1 cellular context compared by ENCODE assay signal in genomic region chr3:157081681-157082210, GRCh38.
TF ChIP-seq lines count a peak whose summit lies in the region.

No MANE protein-coding gene starts in this region.

TF ChIP-seq in K562, 482 proteins besides CTCF, POLR2A, EP300 and RAD21 (continued from another document and continues in another):
- TF ChIP-seq ZNF395 (CRISPR knock-in tag; IDR thresholded peaks at IDR 0.05) (peak; percentile 52; the same call in 1 of the 2 replicates), U2AF2 (optimal IDR thresholded peaks at IDR 0.05; ENCODE audit: low read depth, low read length) (no peak), ELF2 (CRISPR knock-in tag; IDR thresholded peaks at IDR 0.05) (no peak), SMAD4 (CRISPR knock-in tag; conservative IDR thresholded peaks at IDR 0.05) (peak; percentile 70; the same call in 1 of the 2 replicates), MAX (CRISPR knock-in tag; IDR thresholded peaks at IDR 0.05) (no peak), MECOM (CRISPR knock-in tag; IDR thresholded peaks at IDR 0.05) (no peak), TCF7L2 (IDR thresholded peaks at IDR 0.05; ENCODE audit: low read depth, low read length) (no peak), MLLT1 (IDR thresholded peaks at IDR 0.05) (no peak), CBX1 (IDR thresholded peaks at IDR 0.05; ENCODE audit: low read depth) (no peak), KAT2B (IDR thresholded peaks at IDR 0.05; ENCODE audit: low read depth, low read length) (no peak), ZNF431 (CRISPR knock-in tag; IDR thresholded peaks at IDR 0.05) (no peak), ZFP30 (CRISPR knock-in tag; IDR thresholded peaks at IDR 0.05; ENCODE audit: borderline replicate concordance) (no peak), FOXP1 (CRISPR knock-in tag; IDR thresholded peaks at IDR 0.05) (no peak), E4F1 (CRISPR knock-in tag; IDR thresholded peaks at IDR 0.05; ENCODE audit: borderline replicate concordance) (no peak), SRSF1 (IDR thresholded peaks at IDR 0.05; ENCODE audit: low read depth, low read length) (no peak), PRPF4 (IDR thresholded peaks at IDR 0.05; ENCODE audit: insufficient read depth, low read depth, low read length, poor library complexity, severe bottlenecking) (no peak), ADNP (tag; IDR thresholded peaks at IDR 0.05) (no peak), ZNF175 (CRISPR knock-in tag; IDR thresholded peaks at IDR 0.05; ENCODE audit: low read depth) (0 out of 2 replicates have a peak, but pooled peaks have one; percentile 21), ZNF436 (CRISPR knock-in tag; IDR thresholded peaks at IDR 0.05) (no peak), TOE1 (IDR thresholded peaks at IDR 0.05; ENCODE audit: borderline replicate concordance) (no peak), TOE1 (CRISPR knock-in tag; IDR thresholded peaks at IDR 0.05; ENCODE audit: borderline replicate concordance, low read depth) (no peak), ZNF165 (CRISPR knock-in tag; IDR thresholded peaks at IDR 0.05; ENCODE audit: borderline replicate concordance) (0 out of 2 replicates have a peak, but pooled peaks have one; percentile 56), FOSL1 (tag; conservative IDR thresholded peaks at IDR 0.05) (peak; percentile 55; the same call in 1 of the 2 replicates), RFX1 (IDR thresholded peaks at IDR 0.05) (peak; percentile 42; the same call in 1 of the 2 replicates), FOXK2 (conservative IDR thresholded peaks at IDR 0.05 in 1 of 2, IDR thresholded peaks at IDR 0.05 in 1 of 2; ENCODE audit: low read depth in 2 of 2) (peak in 1 of 2 experiments; percentile 36; a peak in 1 of 4 replicates), PBX2 (CRISPR knock-in tag; IDR thresholded peaks at IDR 0.05; ENCODE audit: low read depth) (no peak), PBX2 (tag; conservative IDR thresholded peaks at IDR 0.05; ENCODE audit: low read depth) (no peak), KLF16 (IDR thresholded peaks at IDR 0.05) (peak; percentile 38; the same call in 1 of the 2 replicates), SRSF7 (optimal IDR thresholded peaks at IDR 0.05; ENCODE audit: low read depth, low read length) (no peak), POLR3A (IDR thresholded peaks at IDR 0.05; ENCODE audit: borderline replicate concordance, extremely low read depth, insufficient read depth, insufficient read length) (no peak), DNMT1 (IDR thresholded peaks at IDR 0.05) (no peak), MED1 (CRISPR knock-in tag; IDR thresholded peaks at IDR 0.05; ENCODE audit: borderline replicate concordance) (no peak), ZNF146 (CRISPR knock-in tag; IDR thresholded peaks at IDR 0.05; ENCODE audit: unreplicated experiment) (no peak), THRB (CRISPR knock-in tag; conservative IDR thresholded peaks at IDR 0.05) (0 out of 2 replicates have a peak, but pooled peaks have one; percentile 64), ELF1 (tag; IDR thresholded peaks at IDR 0.05) (no peak), ZNF140 (CRISPR knock-in tag; IDR thresholded peaks at IDR 0.05) (no peak), ZFPM2 (CRISPR knock-in tag; IDR thresholded peaks at IDR 0.05) (no peak), TARDBP (IDR thresholded peaks at IDR 0.05) (0 out of 2 replicates have a peak, but pooled peaks have one; percentile 45), MAZ (CRISPR knock-in tag; conservative IDR thresholded peaks at IDR 0.05 in 1 of 2, IDR thresholded peaks at IDR 0.05 in 1 of 2) (peak; percentile 37 to 66; a peak in 2 of 4 replicates), NFXL1 (CRISPR knock-in tag; IDR thresholded peaks at IDR 0.05) (no peak), MTA3 (IDR thresholded peaks at IDR 0.05; ENCODE audit: borderline replicate concordance) (no peak; the same call in 1 of the 2 replicates), ZBTB11 (CRISPR knock-in tag; IDR thresholded peaks at IDR 0.05) (no peak), PRMT5 (CRISPR knock-in tag; IDR thresholded peaks at IDR 0.05) (no peak), ZNF24 (IDR thresholded peaks at IDR 0.05) (peak; percentile 35; the same call in 1 of the 2 replicates), ZNF77 (CRISPR knock-in tag; IDR thresholded peaks at IDR 0.05) (no peak), ZNF133 (CRISPR knock-in tag; IDR thresholded peaks at IDR 0.05) (no peak), FOS (IDR thresholded peaks at IDR 0.05; ENCODE audit: extremely low read depth, insufficient read length) (no peak), SP1 (CRISPR knock-in tag; IDR thresholded peaks at IDR 0.05) (no peak), DMBX1 (CRISPR knock-in tag; IDR thresholded peaks at IDR 0.05; ENCODE audit: borderline replicate concordance) (peak; percentile 63; the same call in 1 of the 2 replicates), MEF2A (IDR thresholded peaks at IDR 0.05; ENCODE audit: control insufficient read depth, low read depth, low read length) (no peak), ZNF586 (CRISPR knock-in tag; conservative IDR thresholded peaks at IDR 0.05) (no peak), RBBP5 (IDR thresholded peaks at IDR 0.05; ENCODE audit: borderline replicate concordance, insufficient read depth, low read length, poor library complexity, severe bottlenecking) (no peak), ESRRA (IDR thresholded peaks at IDR 0.05; ENCODE audit: borderline replicate concordance, low read depth) (0 out of 2 replicates have a peak, but pooled peaks have one; percentile 11), MYNN (IDR thresholded peaks at IDR 0.05) (peak; percentile 65; the same call in 1 of the 2 replicates), MYNN (CRISPR knock-in tag; IDR thresholded peaks at IDR 0.05) (no peak), ZNF224 (CRISPR knock-in tag; IDR thresholded peaks at IDR 0.05) (no peak), ZNF197 (CRISPR knock-in tag; IDR thresholded peaks at IDR 0.05; ENCODE audit: low read depth) (no peak), TEAD1 (CRISPR knock-in tag; IDR thresholded peaks at IDR 0.05) (0 out of 4 replicates have a peak, but pooled peaks of 1 of the 2 experiments have one; percentile 14), MAFG (tag; conservative IDR thresholded peaks at IDR 0.05) (no peak), FOXK1 (CRISPR knock-in tag; IDR thresholded peaks at IDR 0.05; ENCODE audit: borderline replicate concordance) (peak; percentile 19; the same call in 1 of the 2 replicates), ZFP1 (CRISPR knock-in tag; IDR thresholded peaks at IDR 0.05) (no peak), BRCA1 (IDR thresholded peaks at IDR 0.05) (no peak), BRCA1 (CRISPR knock-in tag; IDR thresholded peaks at IDR 0.05) (no peak), TCF15 (CRISPR knock-in tag; IDR thresholded peaks at IDR 0.05) (no peak)
